ENCODE assay signal across 8 cellular contexts in the genomic region with DNA sequence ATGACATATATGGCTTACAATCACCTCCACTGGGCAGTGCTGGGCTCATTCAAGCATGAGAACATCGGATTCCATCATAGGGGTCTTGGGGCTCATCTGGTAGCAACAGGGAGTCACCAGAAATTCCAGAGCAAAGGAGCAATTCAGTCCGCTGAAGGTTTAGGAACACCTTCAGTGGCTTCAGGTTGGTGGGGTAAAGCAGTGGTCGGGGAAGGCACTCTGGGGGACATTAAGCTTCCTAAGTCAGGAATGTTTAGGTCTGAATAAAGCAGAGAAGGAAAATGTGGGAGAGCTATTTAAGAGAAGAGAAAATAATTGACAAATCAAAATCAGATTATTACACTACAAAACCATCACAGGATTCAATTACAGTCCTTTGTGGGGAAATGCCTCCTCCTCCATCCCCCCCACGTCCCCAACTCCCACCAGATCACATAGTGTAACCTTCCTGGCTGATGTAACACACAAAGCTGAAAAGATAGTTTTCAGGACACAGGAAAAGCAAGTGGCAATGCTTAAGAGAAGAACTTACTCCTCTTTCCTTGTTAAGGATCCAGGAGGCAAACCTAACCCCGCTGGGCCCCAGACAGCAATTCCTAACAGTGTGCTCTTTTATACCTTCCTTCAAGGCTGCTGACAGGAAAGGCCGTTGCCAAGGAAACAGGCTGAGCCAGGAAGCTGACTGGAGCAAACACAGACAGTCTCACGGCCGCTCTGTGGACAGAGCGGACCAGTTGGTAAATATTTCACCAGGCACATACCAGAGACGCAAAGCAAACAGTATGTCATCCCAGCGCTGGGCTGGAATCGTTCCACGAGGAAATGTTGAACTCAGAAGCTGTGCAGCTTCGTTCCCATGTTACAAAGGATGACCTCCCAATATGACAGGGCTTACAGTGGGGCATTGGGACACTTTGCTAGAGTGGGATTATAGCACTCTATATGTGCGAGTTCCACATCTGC. TPM values are rescaled to one million over a fixed set of nuclear protein-coding genes. Genes with fewer than 3 reads are reported as not detected.
DNase-seq lines count a peak whose midpoint lies in the region; ATAC-seq and TF ChIP-seq lines count a peak whose summit lies in the region.

No MANE protein-coding gene starts in this region.

- H3K9me3 ChIP-seq in neural cell (ENCODE audit: low read length): no peaks in the 10 kb centered on the region

- H3K4me3 ChIP-seq in neural cell (ENCODE audit: low read length): peak overlapping the region; percentile 56

- H3F3A ChIP-seq in neural cell (ENCODE audit: insufficient read depth, low read length, poor library complexity, severe bottlenecking): peaks cover 6% of the 10 kb centered on the region

- peak overlapping the region; percentile 57 for H3K9ac ChIP-seq in neural cell (ENCODE audit: low read length)

- peak; percentile 54 for ATAC-seq in HG03469 (IDR thresholded peaks at IDR 0.05; ENCODE audit: unreplicated experiment)
- ATAC-seq in SK-N-SH treated with all-trans-retinoic acid at 6 μM for 48 hours: peak; percentile 95

- no peaks in the 10 kb centered on the region for H3K36me3 ChIP-seq in neural cell (ENCODE audit: insufficient read depth, low read length)

- TF ChIP-seq RAD21 in neural cell (conservative IDR thresholded peaks at IDR 0.05): peak; percentile 49

- in situ Hi-C loops in Caki2 (cut with HindIII; ENCODE audit: low pct_unique_long_range_greater_than_20kb, low sequenced_read_pairs): no loop called here

- peak; percentile 74 for TF ChIP-seq EP300 in neural cell (conservative IDR thresholded peaks at IDR 0.05; ENCODE audit: poor library complexity, severe bottlenecking)

- H3K27me3 ChIP-seq in neural cell (ENCODE audit: insufficient read depth, low read depth, low read length): no peaks in the 10 kb centered on the region

- H3K9me2 ChIP-seq in neural cell (ENCODE audit: insufficient read depth, low read length): no peaks in the 10 kb centered on the region

- peak overlapping the region; percentile 73 for H2AFZ ChIP-seq in neural cell (ENCODE audit: low read depth, low read length)

- peak overlapping the region; percentile 95 for H3K4me2 ChIP-seq in neural cell (ENCODE audit: low read length)

- TF ChIP-seq CTCF in neural cell (IDR thresholded peaks at IDR 0.05; ENCODE audit: poor library complexity, severe bottlenecking): no peak

- peak overlapping the region; percentile 93 for H3K27ac ChIP-seq in neural cell (ENCODE audit: low read length)

- DNase-seq in Caki2 (ENCODE audit: low read depth) (peak; percentile 96), fibroblast of peridontal ligament (ENCODE audit: extremely low read depth) (peak; percentile 97), cerebellar nuclear complex (lab: John Stamatoyannopoulos, UW) (no peak)
- no peak for DNase-seq in activated CD4-positive, CD25-positive, alpha-beta regulatory T cell (lab: John Stamatoyannopoulos, UW)
- DNase-seq in stimulated activated CD4-positive, alpha-beta T cell treated with anti-CD3 and anti-CD28 coated beads, Interleukin-4, amount 100 ng/mL, for 1 hour: no peak

- H4K20me1 ChIP-seq in neural cell (ENCODE audit: insufficient read depth): no peaks in the 10 kb centered on the region

- no peaks in the 10 kb centered on the region for H3K79me2 ChIP-seq in neural cell (replicated peaks; ENCODE audit: insufficient read depth, low read length)

TF ChIP-seq in SK-N-SH treated with all-trans-retinoic acid at 6 μM for 48 hours, 23 proteins besides CTCF, POLR2A, EP300 and RAD21 (continues in another document):
- TF ChIP-seq, protein P1, sequence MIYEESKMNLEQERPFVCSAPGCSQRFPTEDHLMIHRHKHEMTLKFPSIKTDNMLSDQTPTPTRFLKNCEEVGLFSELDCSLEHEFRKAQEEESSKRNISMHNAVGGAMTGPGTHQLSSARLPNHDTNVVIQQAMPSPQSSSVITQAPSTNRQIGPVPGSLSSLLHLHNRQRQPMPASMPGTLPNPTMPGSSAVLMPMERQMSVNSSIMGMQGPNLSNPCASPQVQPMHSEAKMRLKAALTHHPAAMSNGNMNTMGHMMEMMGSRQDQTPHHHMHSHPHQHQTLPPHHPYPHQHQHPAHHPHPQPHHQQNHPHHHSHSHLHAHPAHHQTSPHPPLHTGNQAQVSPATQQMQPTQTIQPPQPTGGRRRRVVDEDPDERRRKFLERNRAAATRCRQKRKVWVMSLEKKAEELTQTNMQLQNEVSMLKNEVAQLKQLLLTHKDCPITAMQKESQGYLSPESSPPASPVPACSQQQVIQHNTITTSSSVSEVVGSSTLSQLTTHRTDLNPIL (CRISPR knock-in tag; IDR thresholded peaks at IDR 0.05; ENCODE audit: low read depth): peak; percentile 14; the same call in 1 of the 2 replicates
- TF ChIP-seq, protein P2, sequence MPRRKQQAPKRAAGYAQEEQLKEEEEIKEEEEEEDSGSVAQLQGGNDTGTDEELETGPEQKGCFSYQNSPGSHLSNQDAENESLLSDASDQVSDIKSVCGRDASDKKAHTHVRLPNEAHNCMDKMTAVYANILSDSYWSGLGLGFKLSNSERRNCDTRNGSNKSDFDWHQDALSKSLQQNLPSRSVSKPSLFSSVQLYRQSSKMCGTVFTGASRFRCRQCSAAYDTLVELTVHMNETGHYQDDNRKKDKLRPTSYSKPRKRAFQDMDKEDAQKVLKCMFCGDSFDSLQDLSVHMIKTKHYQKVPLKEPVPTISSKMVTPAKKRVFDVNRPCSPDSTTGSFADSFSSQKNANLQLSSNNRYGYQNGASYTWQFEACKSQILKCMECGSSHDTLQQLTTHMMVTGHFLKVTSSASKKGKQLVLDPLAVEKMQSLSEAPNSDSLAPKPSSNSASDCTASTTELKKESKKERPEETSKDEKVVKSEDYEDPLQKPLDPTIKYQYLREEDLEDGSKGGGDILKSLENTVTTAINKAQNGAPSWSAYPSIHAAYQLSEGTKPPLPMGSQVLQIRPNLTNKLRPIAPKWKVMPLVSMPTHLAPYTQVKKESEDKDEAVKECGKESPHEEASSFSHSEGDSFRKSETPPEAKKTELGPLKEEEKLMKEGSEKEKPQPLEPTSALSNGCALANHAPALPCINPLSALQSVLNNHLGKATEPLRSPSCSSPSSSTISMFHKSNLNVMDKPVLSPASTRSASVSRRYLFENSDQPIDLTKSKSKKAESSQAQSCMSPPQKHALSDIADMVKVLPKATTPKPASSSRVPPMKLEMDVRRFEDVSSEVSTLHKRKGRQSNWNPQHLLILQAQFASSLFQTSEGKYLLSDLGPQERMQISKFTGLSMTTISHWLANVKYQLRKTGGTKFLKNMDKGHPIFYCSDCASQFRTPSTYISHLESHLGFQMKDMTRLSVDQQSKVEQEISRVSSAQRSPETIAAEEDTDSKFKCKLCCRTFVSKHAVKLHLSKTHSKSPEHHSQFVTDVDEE (CRISPR knock-in tag; IDR thresholded peaks at IDR 0.05): peak; percentile 18; the same call in 1 of the 2 replicates
- TF ChIP-seq ZFP30 (CRISPR knock-in tag; IDR thresholded peaks at IDR 0.05) (no peak), ZC3H10 (CRISPR knock-in tag; IDR thresholded peaks at IDR 0.05) (no peak), CSDC2 (CRISPR knock-in tag; IDR thresholded peaks at IDR 0.05) (no peak), ZFP3 (CRISPR knock-in tag; IDR thresholded peaks at IDR 0.05) (no peak), RARB (CRISPR knock-in tag; IDR thresholded peaks at IDR 0.05) (no peak), GLIS3 (CRISPR knock-in tag; IDR thresholded peaks at IDR 0.05) (no peak; the same call in 1 of the 2 replicates)

TF ChIP-seq in neural cell, 6 proteins besides CTCF, POLR2A, EP300 and RAD21:
- TF ChIP-seq EZH2 (IDR thresholded peaks at IDR 0.05; ENCODE audit: borderline replicate concordance, insufficient read depth, low read length, poor library complexity, severe bottlenecking): no peak
- TF ChIP-seq REST (IDR thresholded peaks at IDR 0.05; ENCODE audit: borderline replicate concordance): peak; percentile 99
- TF ChIP-seq TAF1 (IDR thresholded peaks at IDR 0.05; ENCODE audit: low read depth): no peak
- peak; percentile 75 for TF ChIP-seq POLR2AphosphoS5 (IDR thresholded peaks at IDR 0.05)
- TF ChIP-seq MXI1 (conservative IDR thresholded peaks at IDR 0.05; ENCODE audit: poor library complexity, severe bottlenecking): peak; percentile 37

RNA-seq across cellular contexts. Expression of gene LMCD1, which starts 57.5 kb away (rescaled TPM):
- total RNA-seq in Caki2 (2014; rRNA removed; shearing (Covaris generic); ENCODE audit: low replicate concordance): 28.6 and 50.1 TPM in 2 replicates
- polyA plus RNA-seq in neural cell: 3.4 and 3.5 TPM in 2 replicates
- 0.73 and 1.3 TPM in 2 replicates for polyA minus RNA-seq in neural cell

Comparison
In these comparisons a context has a peak if more than half of its experiments do, and no peak if none do; other contexts are left out.
1. DNase-seq: peak in Caki2 (single experiment) and fibroblast of peridontal ligament (single experiment); none in activated CD4-positive, CD25-positive, alpha-beta regulatory T cell (0 of 4), stimulated activated CD4-positive, alpha-beta T cell treated with anti-CD3 and anti-CD28 coated beads, Interleukin-4, amount 100 ng/mL, for 1 hour (single experiment) and cerebellar nuclear complex (0 of 2).